1 cellular context compared by ENCODE assay signal in the genomic region with DNA sequence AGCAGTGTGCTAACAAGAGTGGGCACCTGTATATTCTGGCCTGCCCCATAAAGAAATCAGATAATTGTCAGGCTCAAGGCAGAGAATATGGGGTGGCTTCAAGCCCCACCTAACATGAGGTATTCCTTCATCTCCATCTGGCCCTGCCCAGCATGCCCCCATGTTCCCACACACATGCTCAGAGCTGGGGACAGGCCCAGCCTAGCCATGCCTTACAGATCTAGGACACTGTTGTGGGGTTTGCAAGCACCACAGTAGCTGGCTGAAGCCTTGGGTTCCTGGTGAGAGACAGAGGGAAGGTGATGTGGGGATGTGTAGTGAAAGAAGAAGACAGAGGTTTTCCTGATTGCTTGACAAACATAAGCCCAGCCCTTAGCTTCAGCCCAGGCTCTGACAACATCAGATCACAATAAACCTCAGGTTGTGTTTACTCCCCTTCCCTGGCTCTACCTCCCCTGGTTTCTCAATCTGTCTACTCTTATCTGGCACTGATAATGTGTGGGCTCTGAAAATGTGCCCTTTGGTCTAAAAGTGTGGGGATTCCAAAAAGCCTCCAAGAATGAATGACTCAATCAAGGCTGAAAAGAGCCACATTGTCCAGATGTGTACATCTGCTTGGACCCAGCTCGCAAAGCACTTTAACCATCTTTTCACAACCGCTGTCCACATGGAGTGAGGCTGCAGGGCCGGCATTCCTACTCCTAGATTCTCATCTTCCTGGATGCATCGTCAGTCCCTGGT.
A peak's percentile ranks its signal among the peaks of the same experiment; 100 is the strongest.
TF ChIP-seq lines count a peak whose summit lies in the region.

No MANE protein-coding gene starts in this region.

TF ChIP-seq in HepG2, 621 proteins besides CTCF, POLR2A, EP300 and RAD21 (continued from another document and continues in another):
- TF ChIP-seq RERE (CRISPR knock-in tag; IDR thresholded peaks at IDR 0.05; ENCODE audit: low read depth) = no peak; the same call in 1 of the 2 replicates
- TF ChIP-seq, protein P1, sequence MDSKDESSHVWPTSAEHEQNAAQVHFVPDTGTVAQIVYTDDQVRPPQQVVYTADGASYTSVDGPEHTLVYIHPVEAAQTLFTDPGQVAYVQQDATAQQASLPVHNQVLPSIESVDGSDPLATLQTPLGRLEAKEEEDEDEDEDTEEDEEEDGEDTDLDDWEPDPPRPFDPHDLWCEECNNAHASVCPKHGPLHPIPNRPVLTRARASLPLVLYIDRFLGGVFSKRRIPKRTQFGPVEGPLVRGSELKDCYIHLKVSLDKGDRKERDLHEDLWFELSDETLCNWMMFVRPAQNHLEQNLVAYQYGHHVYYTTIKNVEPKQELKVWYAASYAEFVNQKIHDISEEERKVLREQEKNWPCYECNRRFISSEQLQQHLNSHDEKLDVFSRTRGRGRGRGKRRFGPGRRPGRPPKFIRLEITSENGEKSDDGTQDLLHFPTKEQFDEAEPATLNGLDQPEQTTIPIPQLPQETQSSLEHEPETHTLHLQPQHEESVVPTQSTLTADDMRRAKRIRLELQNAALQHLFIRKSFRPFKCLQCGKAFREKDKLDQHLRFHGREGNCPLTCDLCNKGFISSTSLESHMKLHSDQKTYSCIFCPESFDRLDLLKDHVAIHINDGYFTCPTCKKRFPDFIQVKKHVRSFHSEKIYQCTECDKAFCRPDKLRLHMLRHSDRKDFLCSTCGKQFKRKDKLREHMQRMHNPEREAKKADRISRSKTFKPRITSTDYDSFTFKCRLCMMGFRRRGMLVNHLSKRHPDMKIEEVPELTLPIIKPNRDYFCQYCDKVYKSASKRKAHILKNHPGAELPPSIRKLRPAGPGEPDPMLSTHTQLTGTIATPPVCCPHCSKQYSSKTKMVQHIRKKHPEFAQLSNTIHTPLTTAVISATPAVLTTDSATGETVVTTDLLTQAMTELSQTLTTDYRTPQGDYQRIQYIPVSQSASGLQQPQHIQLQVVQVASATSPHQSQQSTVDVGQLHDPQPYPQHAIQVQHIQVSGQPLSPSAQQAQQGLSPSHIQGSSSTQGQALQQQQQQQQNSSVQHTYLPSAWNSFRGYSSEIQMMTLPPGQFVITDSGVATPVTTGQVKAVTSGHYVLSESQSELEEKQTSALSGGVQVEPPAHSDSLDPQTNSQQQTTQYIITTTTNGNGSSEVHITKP (CRISPR knock-in tag; IDR thresholded peaks at IDR 0.05; ENCODE audit: low read depth) = no peak
- TF ChIP-seq, protein P2, sequence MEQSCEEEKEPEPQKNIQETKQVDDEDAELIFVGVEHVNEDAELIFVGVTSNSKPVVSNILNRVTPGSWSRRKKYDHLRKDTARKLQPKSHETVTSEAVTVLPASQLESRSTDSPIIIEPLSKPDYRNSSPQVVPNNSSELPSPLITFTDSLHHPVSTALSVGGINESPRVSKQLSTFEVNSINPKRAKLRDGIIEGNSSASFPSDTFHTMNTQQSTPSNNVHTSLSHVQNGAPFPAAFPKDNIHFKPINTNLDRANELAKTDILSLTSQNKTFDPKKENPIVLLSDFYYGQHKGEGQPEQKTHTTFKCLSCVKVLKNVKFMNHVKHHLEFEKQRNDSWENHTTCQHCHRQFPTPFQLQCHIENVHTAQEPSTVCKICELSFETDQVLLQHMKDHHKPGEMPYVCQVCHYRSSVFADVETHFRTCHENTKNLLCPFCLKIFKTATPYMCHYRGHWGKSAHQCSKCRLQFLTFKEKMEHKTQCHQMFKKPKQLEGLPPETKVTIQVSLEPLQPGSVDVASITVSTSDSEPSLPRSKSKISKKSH (CRISPR knock-in tag; IDR thresholded peaks at IDR 0.05; ENCODE audit: borderline replicate concordance) = no peak
- TF ChIP-seq SP2 (CRISPR knock-in tag; IDR thresholded peaks at IDR 0.05) = no peak
- TF ChIP-seq, protein P3, sequence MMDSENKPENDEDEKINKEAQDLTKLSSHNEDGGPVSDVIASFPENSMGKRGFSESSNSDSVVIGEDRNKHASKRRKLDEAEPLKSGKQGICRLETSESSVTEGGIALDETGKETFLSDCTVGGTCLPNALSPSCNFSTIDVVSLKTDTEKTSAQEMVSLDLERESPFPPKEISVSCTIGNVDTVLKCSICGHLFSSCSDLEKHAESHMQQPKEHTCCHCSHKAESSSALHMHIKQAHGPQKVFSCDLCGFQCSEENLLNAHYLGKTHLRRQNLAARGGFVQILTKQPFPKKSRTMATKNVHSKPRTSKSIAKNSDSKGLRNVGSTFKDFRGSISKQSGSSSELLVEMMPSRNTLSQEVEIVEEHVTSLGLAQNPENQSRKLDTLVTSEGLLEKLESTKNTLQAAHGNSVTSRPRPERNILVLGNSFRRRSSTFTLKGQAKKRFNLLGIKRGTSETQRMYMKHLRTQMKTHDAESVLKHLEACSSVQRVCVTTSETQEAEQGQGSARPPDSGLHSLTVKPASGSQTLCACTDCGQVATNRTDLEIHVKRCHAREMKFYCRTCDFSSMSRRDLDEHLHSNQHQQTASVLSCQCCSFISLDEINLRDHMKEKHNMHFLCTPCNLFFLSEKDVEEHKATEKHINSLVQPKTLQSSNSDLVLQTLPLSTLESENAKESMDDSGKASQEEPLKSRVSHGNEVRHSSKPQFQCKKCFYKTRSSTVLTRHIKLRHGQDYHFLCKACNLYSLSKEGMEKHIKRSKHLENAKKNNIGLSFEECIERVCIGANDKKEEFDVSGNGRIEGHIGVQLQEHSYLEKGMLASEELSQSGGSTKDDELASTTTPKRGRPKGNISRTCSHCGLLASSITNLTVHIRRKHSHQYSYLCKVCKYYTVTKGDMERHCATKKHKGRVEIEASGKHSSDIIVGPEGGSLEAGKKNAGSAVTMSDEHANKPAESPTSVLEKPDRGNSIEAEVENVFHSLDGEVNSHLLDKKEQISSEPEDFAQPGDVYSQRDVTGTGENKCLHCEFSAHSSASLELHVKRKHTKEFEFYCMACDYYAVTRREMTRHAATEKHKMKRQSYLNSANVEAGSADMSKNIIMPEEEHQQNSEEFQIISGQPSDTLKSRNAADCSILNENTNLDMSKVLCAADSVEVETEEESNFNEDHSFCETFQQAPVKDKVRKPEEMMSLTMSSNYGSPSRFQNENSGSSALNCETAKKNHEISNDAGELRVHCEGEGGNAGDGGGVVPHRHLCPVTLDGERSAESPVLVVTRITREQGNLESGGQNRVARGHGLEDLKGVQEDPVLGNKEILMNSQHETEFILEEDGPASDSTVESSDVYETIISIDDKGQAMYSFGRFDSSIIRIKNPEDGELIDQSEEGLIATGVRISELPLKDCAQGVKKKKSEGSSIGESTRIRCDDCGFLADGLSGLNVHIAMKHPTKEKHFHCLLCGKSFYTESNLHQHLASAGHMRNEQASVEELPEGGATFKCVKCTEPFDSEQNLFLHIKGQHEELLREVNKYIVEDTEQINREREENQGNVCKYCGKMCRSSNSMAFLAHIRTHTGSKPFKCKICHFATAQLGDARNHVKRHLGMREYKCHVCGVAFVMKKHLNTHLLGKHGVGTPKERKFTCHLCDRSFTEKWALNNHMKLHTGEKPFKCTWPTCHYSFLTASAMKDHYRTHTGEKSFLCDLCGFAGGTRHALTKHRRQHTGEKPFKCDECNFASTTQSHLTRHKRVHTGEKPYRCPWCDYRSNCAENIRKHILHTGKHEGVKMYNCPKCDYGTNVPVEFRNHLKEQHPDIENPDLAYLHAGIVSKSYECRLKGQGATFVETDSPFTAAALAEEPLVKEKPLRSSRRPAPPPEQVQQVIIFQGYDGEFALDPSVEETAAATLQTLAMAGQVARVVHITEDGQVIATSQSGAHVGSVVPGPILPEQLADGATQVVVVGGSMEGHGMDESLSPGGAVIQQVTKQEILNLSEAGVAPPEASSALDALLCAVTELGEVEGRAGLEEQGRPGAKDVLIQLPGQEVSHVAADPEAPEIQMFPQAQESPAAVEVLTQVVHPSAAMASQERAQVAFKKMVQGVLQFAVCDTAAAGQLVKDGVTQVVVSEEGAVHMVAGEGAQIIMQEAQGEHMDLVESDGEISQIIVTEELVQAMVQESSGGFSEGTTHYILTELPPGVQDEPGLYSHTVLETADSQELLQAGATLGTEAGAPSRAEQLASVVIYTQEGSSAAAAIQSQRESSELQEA (CRISPR knock-in tag; IDR thresholded peaks at IDR 0.05; ENCODE audit: not compliant biosample characterization) = peak; percentile 33
- TF ChIP-seq ZNF33A (CRISPR knock-in tag; IDR thresholded peaks at IDR 0.05; ENCODE audit: borderline replicate concordance) = no peak
- TF ChIP-seq ZMYM3 (CRISPR knock-in tag; IDR thresholded peaks at IDR 0.05) = no peak
- no peak for TF ChIP-seq ZNF253 (CRISPR knock-in tag; IDR thresholded peaks at IDR 0.05; ENCODE audit: borderline replicate concordance)
- TF ChIP-seq HOXD1 (CRISPR knock-in tag; IDR thresholded peaks at IDR 0.05) = no peak
- TF ChIP-seq JDP2 (CRISPR knock-in tag; IDR thresholded peaks at IDR 0.05; ENCODE audit: borderline replicate concordance) = no peak
- peak; percentile 29 for TF ChIP-seq RBM22 (optimal IDR thresholded peaks at IDR 0.05; ENCODE audit: low read length)
- no peak for TF ChIP-seq ZNF124 (CRISPR knock-in tag; IDR thresholded peaks at IDR 0.05)
- no peak for TF ChIP-seq MYNN (CRISPR knock-in tag; IDR thresholded peaks at IDR 0.05; ENCODE audit: low read depth)
- TF ChIP-seq, protein P4, sequence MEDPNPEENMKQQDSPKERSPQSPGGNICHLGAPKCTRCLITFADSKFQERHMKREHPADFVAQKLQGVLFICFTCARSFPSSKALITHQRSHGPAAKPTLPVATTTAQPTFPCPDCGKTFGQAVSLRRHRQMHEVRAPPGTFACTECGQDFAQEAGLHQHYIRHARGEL (CRISPR knock-in tag; IDR thresholded peaks at IDR 0.05) = no peak
- TF ChIP-seq ZNF577 (CRISPR knock-in tag; IDR thresholded peaks at IDR 0.05; ENCODE audit: borderline replicate concordance, low read depth) = no peak
- no peak for TF ChIP-seq ZNF552 (CRISPR knock-in tag; IDR thresholded peaks at IDR 0.05; ENCODE audit: borderline replicate concordance)
- no peak for TF ChIP-seq CBX2 (IDR thresholded peaks at IDR 0.05; ENCODE audit: low read depth, low read length)
- no peak for TF ChIP-seq CBX2 (CRISPR knock-in tag; IDR thresholded peaks at IDR 0.05; ENCODE audit: low read depth)
- TF ChIP-seq ZNF607 (CRISPR knock-in tag; IDR thresholded peaks at IDR 0.05; ENCODE audit: borderline replicate concordance) = no peak
- TF ChIP-seq ZSCAN25 (CRISPR knock-in tag; IDR thresholded peaks at IDR 0.05) = 0 out of 2 replicates have a peak, but pooled peaks have one; percentile 15
- no peak for TF ChIP-seq EED (CRISPR knock-in tag; IDR thresholded peaks at IDR 0.05)
- TF ChIP-seq BORCS8-MEF2B (CRISPR knock-in tag; IDR thresholded peaks at IDR 0.05) = no peak
